14 cellular contexts compared by ENCODE assay signal in the genomic region with DNA sequence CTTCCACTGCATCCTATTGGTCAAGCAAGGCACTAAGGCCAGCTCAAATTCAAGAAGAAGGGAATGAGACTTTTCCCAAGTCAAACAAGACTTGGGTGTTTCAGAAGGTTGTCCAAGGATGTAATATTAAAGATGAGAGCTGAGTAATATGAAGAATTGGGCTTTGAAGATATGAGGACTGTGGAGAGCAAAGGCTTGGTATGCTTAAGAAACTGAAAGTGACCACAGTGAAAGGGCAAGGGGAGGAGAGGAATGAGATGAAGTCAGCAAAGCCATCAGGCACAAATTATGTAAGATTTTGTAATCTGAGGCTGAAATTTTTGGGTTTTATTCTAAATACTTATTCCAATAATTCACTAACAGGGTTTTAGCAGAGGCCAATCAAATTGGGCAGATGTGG. TPM values are rescaled to one million over a fixed set of nuclear protein-coding genes. Genes with fewer than 3 reads are reported as not detected.
DNase-seq lines count a peak whose midpoint lies in the region; ATAC-seq, FAIRE-seq and TF ChIP-seq lines count a peak whose summit lies in the region.
"Had no signal": no experiment of that assay in that cellular context is flagged by ENCODE, and none has a peak within 500 bp of the region (broad histone marks: within the 10 kb centered on the region; RNA-seq: fewer than 3 reads in every experiment).

No MANE protein-coding gene starts in this region.

- no peaks in the 10 kb centered on the region for H3K4me1 Mint-ChIP-seq in naive thymus-derived CD4-positive, alpha-beta T cell
- H3K4me1 Mint-ChIP-seq: IgD-negative memory B cell had no signal

- H3F3A ChIP-seq in MM.1S (ENCODE audit: insufficient read depth, low read length): no peaks in the 10 kb centered on the region

- H3K27me3 ChIP-seq in MM.1S (replicated peaks; ENCODE audit: insufficient read depth, low read length) (no peaks in the 10 kb centered on the region), WERI-Rb-1 (ENCODE audit: insufficient read depth, low read depth, severe bottlenecking) (no peaks in the 10 kb centered on the region)
- H3K27me3 ChIP-seq in naive thymus-derived CD4-positive, alpha-beta T cell (ENCODE audit: control insufficient read depth in 2 of 2, insufficient read depth in 2 of 2, low read length in 2 of 2): no peaks in the 10 kb centered on the region
- H3K27me3 ChIP-seq: gastrocnemius medialis, SJSA1 had no signal

- no peaks in the 10 kb centered on the region for H3K4me1 ChIP-seq in MM.1S (ENCODE audit: low read length)
- H3K4me1 ChIP-seq in naive thymus-derived CD4-positive, alpha-beta T cell (ENCODE audit: control insufficient read depth in 2 of 2, insufficient read depth in 2 of 2, low read length in 2 of 2): no peaks in the 10 kb centered on the region
- H3K4me1 ChIP-seq: gastrocnemius medialis, SJSA1 had no signal

- CTCF ChIA-PET in naive thymus-derived CD4-positive, alpha-beta T cell (lab: Charles Lee): no interaction called here

- no peak overlapping the region for H3K27ac Mint-ChIP-seq in naive thymus-derived CD4-positive, alpha-beta T cell
- H3K27ac Mint-ChIP-seq: IgD-negative memory B cell had no signal

- H3K9ac ChIP-seq in MM.1S (ENCODE audit: low read length): no peak overlapping the region

- peaks cover 0 to 14% (median 3%) of the 10 kb centered on the region in 11 donors for H3K9me3 Mint-ChIP-seq in naive thymus-derived CD4-positive, alpha-beta T cell

- in situ Hi-C loops in KBM-7 (cut with MboI; ENCODE audit: low pct_unique_long_range_greater_than_20kb, low sequenced_read_pairs): no loop called here

- H3K27ac ChIP-seq in MM.1S (ENCODE audit: low read length) (no peak overlapping the region), WERI-Rb-1 (no peak overlapping the region)
- H3K27ac ChIP-seq in naive thymus-derived CD4-positive, alpha-beta T cell (ENCODE audit: low read depth, low read length): no peak overlapping the region
- H3K27ac ChIP-seq: gastrocnemius medialis, SJSA1 had no signal

- peak; percentile 81 for FAIRE-seq in GM18507 (lab: Jason Lieb, UNC)
- FAIRE-seq: kidney had no signal

- ATAC-seq in GM21381 (IDR thresholded peaks at IDR 0.05; ENCODE audit: unreplicated experiment) (peak; percentile 85), HG02981 (IDR thresholded peaks at IDR 0.05; ENCODE audit: unreplicated experiment) (peak; percentile 91)
- no peak for ATAC-seq in naive thymus-derived CD4-positive, alpha-beta T cell
- ATAC-seq: gastrocnemius medialis had no signal

- H3K27me3 Mint-ChIP-seq in naive thymus-derived CD4-positive, alpha-beta T cell: peaks cover 0 to 18% (median 10%) of the 10 kb centered on the region in 5 donors

- DNase-seq in GM18507 (ENCODE audit: extremely low spot score, insufficient read length, low read depth) (no peak), MM.1S (peak; percentile 24), WERI-Rb-1 (no peak), KBM-7 (no peak)
- DNase-seq in activated CD8-positive, alpha-beta memory T cell treated with anti-CD3 and anti-CD28 coated beads, Interleukin-2, amount 50 U/mL, for 48 hours: no peak
- no peak for DNase-seq in naive thymus-derived CD4-positive, alpha-beta T cell
- DNase-seq: gastrocnemius medialis; kidney; NCI-H2029 treated with DMSO at 0.1 percent for 48 hours; stimulated activated CD4-positive, alpha-beta T cell treated with anti-CD3 and anti-CD28 coated beads, Interleukin-4, amount 100 ng/mL, for 24 hours had no signal

- no peaks in the 10 kb centered on the region for H4K20me1 ChIP-seq in MM.1S (ENCODE audit: insufficient read depth, low read length)

- H3K36me3 ChIP-seq in MM.1S (replicated peaks; ENCODE audit: insufficient read depth, low read length) (no peaks in the 10 kb centered on the region), WERI-Rb-1 (no peaks in the 10 kb centered on the region)
- H3K36me3 ChIP-seq in naive thymus-derived CD4-positive, alpha-beta T cell (ENCODE audit: control insufficient read depth in 2 of 3, insufficient read depth in 3 of 3, low read length in 3 of 3): no peaks in the 10 kb centered on the region
- H3K36me3 ChIP-seq: gastrocnemius medialis, SJSA1 had no signal

- no peak for TF ChIP-seq CTCF in MM.1S (IDR thresholded peaks at IDR 0.05; ENCODE audit: low read length)
- TF ChIP-seq CTCF in WERI-Rb-1 (IDR thresholded peaks at IDR 0.05; ENCODE audit: low read depth, low read length): no peak

- H3K9me3 ChIP-seq in MM.1S (replicated peaks; ENCODE audit: insufficient read depth, low read length) (no peaks in the 10 kb centered on the region), WERI-Rb-1 (ENCODE audit: severe bottlenecking) (no peaks in the 10 kb centered on the region)
- H3K9me3 ChIP-seq in naive thymus-derived CD4-positive, alpha-beta T cell (ENCODE audit: control insufficient read depth in 2 of 3, low read length in 3 of 3): no peaks in the 10 kb centered on the region
- H3K9me3 ChIP-seq: gastrocnemius medialis had no signal

- POLR2A ChIA-PET in naive thymus-derived CD4-positive, alpha-beta T cell (lab: Charles Lee): no interaction called here

- no peaks in the 10 kb centered on the region for H3K79me2 ChIP-seq in MM.1S (ENCODE audit: low read length)

- H3K4me2 ChIP-seq in MM.1S (ENCODE audit: low read depth, low read length): no peak overlapping the region

- H3K4me3 ChIP-seq in MM.1S (ENCODE audit: low read length) (no peak overlapping the region), WERI-Rb-1 (ENCODE audit: low read depth, low read length) (no peak overlapping the region)
- no peak overlapping the region for H3K4me3 ChIP-seq in naive thymus-derived CD4-positive, alpha-beta T cell (ENCODE audit: low read length)
- H3K4me3 ChIP-seq: gastrocnemius medialis, SJSA1 had no signal

- no peaks in the 10 kb centered on the region for H3K9me2 ChIP-seq in MM.1S (replicated peaks; ENCODE audit: insufficient read depth, low read length)

- no peak overlapping the region for H3K4me3 Mint-ChIP-seq in naive thymus-derived CD4-positive, alpha-beta T cell
- H3K4me3 Mint-ChIP-seq: IgD-negative memory B cell had no signal

- H3K36me3 Mint-ChIP-seq in naive thymus-derived CD4-positive, alpha-beta T cell: no peaks in the 10 kb centered on the region
- H3K36me3 Mint-ChIP-seq: IgD-negative memory B cell had no signal

- intact Hi-C loops in naive thymus-derived CD4-positive, alpha-beta T cell (cut with micrococcal nuclease): no loop called here

- H2AFZ ChIP-seq in MM.1S (ENCODE audit: low read length): no peak overlapping the region

RNA-seq across cellular contexts. Expression of a gene that starts 38.6 kb away (rescaled TPM):
- not detected for total RNA-seq in naive thymus-derived CD4-positive, alpha-beta T cell
- not detected for polyA plus RNA-seq in naive thymus-derived CD4-positive, alpha-beta T cell
- total RNA-seq: gastrocnemius medialis, kidney, SJSA1 had no signal
